29 cellular contexts compared by ENCODE assay signal in genomic region chr10:67622506-67622905, GRCh38.
"Had no signal": no experiment of that assay in that cellular context is flagged by ENCODE, and none has a peak within 500 bp of the region (broad histone marks: within the 10 kb centered on the region; RNA-seq: fewer than 3 reads in every experiment).

No MANE protein-coding gene starts in this region.

- DNase-seq: cortex of kidney; dorsolateral prefrontal cortex; effector CD4-positive, alpha-beta T cell; foreskin keratinocyte; heart left ventricle; kidney; natural killer cell; occipital lobe; ovary; posterior cingulate gyrus; psoas muscle; right cardiac atrium; sigmoid colon; small intestine; stimulated activated CD4-positive, alpha-beta T cell treated with anti-CD3 and anti-CD28 coated beads, Interleukin-15, amount 100 ng/mL, for 24 hours; stimulated activated CD4-positive, alpha-beta T cell treated with anti-CD3 and anti-CD28 coated beads, Interleukin-4, amount 100 ng/mL, for 1 hour; stimulated activated CD8-positive, alpha-beta memory T cell treated with anti-CD3 and anti-CD28 coated beads, Interleukin-4, amount 100 ng/mL, for 48 hours; stimulated activated naive CD4-positive, alpha-beta T cell; stomach; substantia nigra; testis; tibial artery; upper lobe of left lung had no signal

- H3K4me2 ChIP-seq: hepatocyte had no signal

- H3K36me3 ChIP-seq: gastroesophageal sphincter, heart left ventricle, ovary, sigmoid colon, stomach, tibial artery, upper lobe of left lung had no signal

- ATAC-seq: esophagus mucosa, foreskin keratinocyte, gastroesophageal sphincter, left lobe of liver, natural killer cell, right cardiac atrium had no signal

- H2AFZ ChIP-seq: hepatocyte had no signal

- H3K4me3 ChIP-seq: dorsolateral prefrontal cortex, gastroesophageal sphincter, heart left ventricle, hepatocyte, lung, ovary, psoas muscle, sigmoid colon, stomach, testis, tibial artery, upper lobe of left lung had no signal

- H3K9me3 ChIP-seq: gastroesophageal sphincter, ovary, psoas muscle, sigmoid colon, testis had no signal

- H3K27ac ChIP-seq: dorsolateral prefrontal cortex, epithelial cell of prostate, foreskin keratinocyte, gastroesophageal sphincter, heart left ventricle, hepatocyte, ovary, psoas muscle, sigmoid colon, stomach, testis, tibial artery, upper lobe of left lung had no signal

- H3K4me1 ChIP-seq: foreskin keratinocyte, gastroesophageal sphincter, psoas muscle, sigmoid colon, stomach, testis, tibial artery, upper lobe of left lung had no signal

- H3K79me2 ChIP-seq: hepatocyte had no signal

- H3K27me3 ChIP-seq: dorsolateral prefrontal cortex, foreskin keratinocyte, gastroesophageal sphincter, heart left ventricle, hepatocyte, ovary, sigmoid colon, stomach, testis, tibial artery, upper lobe of left lung had no signal
